ENCODE assay signal across 7 cellular contexts in genomic region chr17:14325618-14326167, GRCh38.
"Had no signal": no experiment of that assay in that cellular context is flagged by ENCODE, and none has a peak within 500 bp of the region (broad histone marks: within the 10 kb centered on the region; RNA-seq: fewer than 3 reads in every experiment).

No MANE protein-coding gene starts in this region.

- DNase-seq: activated CD4-positive, alpha-beta T cell treated with anti-CD3 and anti-CD28 coated beads, Interleukin-2, amount 50 U/mL, for 1 hour; activated T-cell treated with anti-CD3 and anti-CD28 coated beads for 4 hours; anterior cingulate cortex; glutamatergic neuron; retina; stomach; T-helper 17 cell had no signal

- H3K4me3 Mint-ChIP-seq: T-helper 17 cell had no signal

- H3K27ac Mint-ChIP-seq: T-helper 17 cell had no signal

- H3K27me3 Mint-ChIP-seq: T-helper 17 cell had no signal
